23 cellular contexts compared by ENCODE assay signal in the genomic region with DNA sequence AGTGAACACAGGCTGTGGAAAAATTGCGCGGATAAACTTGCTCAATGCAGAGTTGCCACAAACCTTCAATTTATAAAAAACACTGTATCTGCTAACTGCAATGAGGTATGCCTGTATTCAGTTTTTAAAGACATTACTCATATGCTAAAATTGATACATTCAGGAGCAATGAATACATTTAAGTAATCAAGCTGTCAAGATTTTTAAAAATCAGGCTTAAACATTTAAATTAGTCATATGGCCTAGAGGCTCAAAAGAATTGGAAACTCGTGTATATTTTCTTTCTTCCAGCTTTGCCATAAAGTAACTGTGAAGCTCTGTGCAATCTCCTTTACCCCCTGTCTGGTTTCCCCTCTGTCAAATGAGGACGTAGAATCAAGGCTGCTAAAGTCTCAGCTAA. TPM values are rescaled to one million over a fixed set of nuclear protein-coding genes. Genes with fewer than 3 reads are reported as not detected.
DNase-seq lines count a peak whose midpoint lies in the region; ATAC-seq and TF ChIP-seq lines count a peak whose summit lies in the region.
"Had no signal": no experiment of that assay in that cellular context is flagged by ENCODE, and none has a peak within 500 bp of the region (broad histone marks: within the 10 kb centered on the region; RNA-seq: fewer than 3 reads in every experiment).

No MANE protein-coding gene starts in this region.

- ATAC-seq in natural killer cell: no peak
- ATAC-seq: GM23338, heart left ventricle, Panc1, sciatic nerve, SK-N-SH treated with all-trans-retinoic acid at 6 μM for 48 hours had no signal

- TF ChIP-seq CTCF in HFFc6 (IDR thresholded peaks at IDR 0.05) (no peak), natural killer cell (IDR thresholded peaks at IDR 0.05) (no peak)

- intact Hi-C loops in natural killer cell (cut with micrococcal nuclease): loop anchor here (5.0 kb wide), 2 partner anchors 58 to 658 kb away; a partner anchor contains a TSS

- H3K27me3 Mint-ChIP-seq in T-helper 1 cell treated with Interleukin-12 subunit alpha and Interleukin-12 subunit beta and Interleukin-4 antibody, amounts not matched to agents 30 μg/mL and 1 μg/mL, for 36 hours (ENCODE audit: low read depth): no peaks in the 10 kb centered on the region
- H3K27me3 Mint-ChIP-seq in HFFc6 (ENCODE audit: insufficient read depth) (peaks cover 1% of the 10 kb centered on the region; the same call in 1 of the 2 replicates), natural killer cell (ENCODE audit: low read depth in 2 of 2) (no peaks in the 10 kb centered on the region)
- H3K27me3 Mint-ChIP-seq in activated naive CD8-positive, alpha-beta T cell: no peaks in the 10 kb centered on the region

- H3K4me3 Mint-ChIP-seq in T-helper 1 cell treated with Interleukin-12 subunit alpha and Interleukin-12 subunit beta and Interleukin-4 antibody, amounts not matched to agents 30 μg/mL and 1 μg/mL, for 36 hours: peak overlapping the region; percentile 77
- peak overlapping the region; percentile 97 for H3K4me3 Mint-ChIP-seq in HFFc6
- peak overlapping the region; percentile 92 for H3K4me3 Mint-ChIP-seq in activated naive CD8-positive, alpha-beta T cell
- peak overlapping the region; percentile 89 for H3K4me3 Mint-ChIP-seq in natural killer cell
- H3K4me3 Mint-ChIP-seq: GM23338 had no signal

- peaks cover 48% of the 10 kb centered on the region for H3K4me1 Mint-ChIP-seq in T-helper 1 cell treated with Interleukin-12 subunit alpha and Interleukin-12 subunit beta and Interleukin-4 antibody, amounts not matched to agents 30 μg/mL and 1 μg/mL, for 36 hours (ENCODE audit: low read depth)
- H3K4me1 Mint-ChIP-seq in HFFc6 (ENCODE audit: low read depth) (peaks cover 50% of the 10 kb centered on the region), natural killer cell (peaks cover 67 to 69% of the 10 kb centered on the region in 2 donors)
- peaks cover 78% of the 10 kb centered on the region for H3K4me1 Mint-ChIP-seq in activated naive CD8-positive, alpha-beta T cell (ENCODE audit: low read depth)

- peak overlapping the region; percentile 80 for H3K27ac Mint-ChIP-seq in T-helper 1 cell treated with Interleukin-12 subunit alpha and Interleukin-12 subunit beta and Interleukin-4 antibody, amounts not matched to agents 30 μg/mL and 1 μg/mL, for 36 hours
- H3K27ac Mint-ChIP-seq in HFFc6 (peak overlapping the region; percentile 73), natural killer cell (peak overlapping the region; percentile 94 to 95)
- H3K27ac Mint-ChIP-seq in activated naive CD8-positive, alpha-beta T cell: peak overlapping the region; percentile 88
- H3K27ac Mint-ChIP-seq: GM23338 had no signal

- no peaks in the 10 kb centered on the region for H3K9me3 Mint-ChIP-seq in T-helper 1 cell treated with Interleukin-12 subunit alpha and Interleukin-12 subunit beta and Interleukin-4 antibody, amounts not matched to agents 30 μg/mL and 1 μg/mL, for 36 hours
- H3K9me3 Mint-ChIP-seq in HFFc6 (no peaks in the 10 kb centered on the region), natural killer cell (no peaks in the 10 kb centered on the region)
- H3K9me3 Mint-ChIP-seq in activated naive CD8-positive, alpha-beta T cell (ENCODE audit: low read depth): no peaks in the 10 kb centered on the region
- H3K9me3 Mint-ChIP-seq: GM23338 had no signal

- peaks cover 34% of the 10 kb centered on the region for H3K36me3 Mint-ChIP-seq in T-helper 1 cell treated with Interleukin-12 subunit alpha and Interleukin-12 subunit beta and Interleukin-4 antibody, amounts not matched to agents 30 μg/mL and 1 μg/mL, for 36 hours (ENCODE audit: low read depth)
- H3K36me3 Mint-ChIP-seq in HFFc6 (ENCODE audit: low read depth) (peaks cover 14% of the 10 kb centered on the region), natural killer cell (peaks cover 5% of the 10 kb centered on the region)
- H3K36me3 Mint-ChIP-seq in activated naive CD8-positive, alpha-beta T cell: peaks cover 12% of the 10 kb centered on the region

- no peak for DNase-seq in T-helper 1 cell
- peak; percentile 65 for DNase-seq in HFFc6
- DNase-seq in natural killer cell: no peak
- DNase-seq in NCI-H1436 treated with DMSO at 0.1 percent for 48 hours (lab: John Stamatoyannopoulos, UW): no peak
- DNase-seq in foreskin melanocyte: no peak
- DNase-seq in hepatic stellate cell (ENCODE audit: low spot score): no peak
- DNase-seq: activated CD8-positive, alpha-beta memory T cell treated with anti-CD3 and anti-CD28 coated beads, Interleukin-2, amount 50 U/mL, for 48 hours; colonic mucosa; erythroblast; heart left ventricle; kidney; mesenchymal stem cell; NCI-H1930; NCI-H526; stimulated activated CD4-positive, alpha-beta T cell treated with anti-CD3 and anti-CD28 coated beads, Interleukin-2, amount 100 ng/mL, for 48 hours; stimulated activated CD8-positive, alpha-beta memory T cell treated with anti-CD3 and anti-CD28 coated beads, Interleukin-4, amount 100 ng/mL, for 48 hours; tibial artery had no signal

RNA-seq across cellular contexts. Expression of a gene that starts 4.1 kb away (rescaled TPM):
- 10 to 100 TPM; 30.8 to 39.5 (median 36.1) TPM for total RNA-seq in HFFc6 (2021; fragmentation: NEBNext Ultra II Directional; extraction: Animal tissue kit (Norgen Biotek cat#: 25700))
- 100 to 1,000 TPM in 1 of 3 donors, 10 to 100 TPM in 2; 82.1 to 137 (median 88.2) TPM for total RNA-seq in natural killer cell

RNA-seq across cellular contexts. Expression of a gene that starts 38.2 kb away (rescaled TPM):
- 10 to 100 TPM; 22.4 to 29.8 (median 26.8) TPM for total RNA-seq in HFFc6 (2021; fragmentation: NEBNext Ultra II Directional; extraction: Animal tissue kit (Norgen Biotek cat#: 25700))
- total RNA-seq in natural killer cell: 10 to 100 TPM; 39.1 to 47.5 (median 41.9) TPM
